In the genomic region with DNA sequence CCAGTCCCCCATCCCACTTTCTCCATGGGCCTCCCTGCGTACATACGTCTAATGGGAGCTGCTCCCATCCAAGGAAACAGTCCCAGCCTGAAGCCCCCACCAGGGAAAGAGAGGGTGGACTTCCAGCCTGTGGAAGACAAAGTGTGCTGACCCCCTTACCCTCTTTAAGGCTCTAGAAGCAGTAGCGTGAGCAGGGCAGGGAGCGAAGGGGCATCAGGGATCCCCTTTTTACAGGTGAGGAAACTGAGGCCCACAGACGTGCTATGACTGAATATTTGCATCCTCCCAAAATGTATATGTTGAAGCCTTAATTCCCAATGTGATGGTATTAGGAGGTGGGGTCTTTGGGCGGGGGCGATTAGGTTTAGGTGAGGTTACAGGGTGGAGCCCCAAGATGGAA, we compare ENCODE assay signal across 21 cellular contexts.
DNase-seq lines count a peak whose midpoint lies in the region; ATAC-seq, FAIRE-seq and TF ChIP-seq lines count a peak whose summit lies in the region.
"Had no signal": no experiment of that assay in that cellular context is flagged by ENCODE, and none has a peak within 500 bp of the region (broad histone marks: within the 10 kb centered on the region; RNA-seq: fewer than 3 reads in every experiment).

No MANE protein-coding gene starts in this region.

- peaks cover 2% of the 10 kb centered on the region for H3K27me3 Mint-ChIP-seq in activated naive CD8-positive, alpha-beta T cell treated with anti-CD3 and anti-CD28 coated beads, Interleukin-2, amount 10 ng/mL, durations not matched to agents 7 days and 5 days
- no peaks in the 10 kb centered on the region for H3K27me3 Mint-ChIP-seq in activated naive CD8-positive, alpha-beta T cell treated with anti-CD3 and anti-CD28 coated beads for 36 hours
- H3K27me3 Mint-ChIP-seq in astrocyte (ENCODE audit: low read depth, unreplicated experiment) (no peaks in the 10 kb centered on the region), osteocyte (ENCODE audit: unreplicated experiment) (no peaks in the 10 kb centered on the region)
- H3K27me3 Mint-ChIP-seq in T-helper 2 cell treated with Interferon-gamma antibody and Interleukin-4, amounts not matched to agents 5 μg/mL and 100 μg/mL, for 36 hours (ENCODE audit: low read depth) = no peaks in the 10 kb centered on the region

- H3K27ac Mint-ChIP-seq in activated naive CD8-positive, alpha-beta T cell treated with anti-CD3 and anti-CD28 coated beads, Interleukin-2, amount 10 ng/mL, durations not matched to agents 7 days and 5 days = peak overlapping the region; percentile 61
- no peak overlapping the region for H3K27ac Mint-ChIP-seq in activated naive CD8-positive, alpha-beta T cell treated with anti-CD3 and anti-CD28 coated beads for 36 hours
- H3K27ac Mint-ChIP-seq in astrocyte (ENCODE audit: unreplicated experiment) (peak overlapping the region; percentile 99), osteocyte (ENCODE audit: unreplicated experiment) (peak overlapping the region; percentile 95)
- no peak overlapping the region for H3K27ac Mint-ChIP-seq in T-helper 2 cell treated with Interferon-gamma antibody and Interleukin-4, amounts not matched to agents 5 μg/mL and 100 μg/mL, for 36 hours
- H3K27ac Mint-ChIP-seq: CD4-positive, alpha-beta T cell had no signal

- no peak overlapping the region for H3K4me3 Mint-ChIP-seq in activated naive CD8-positive, alpha-beta T cell treated with anti-CD3 and anti-CD28 coated beads, Interleukin-2, amount 10 ng/mL, durations not matched to agents 7 days and 5 days
- no peak overlapping the region for H3K4me3 Mint-ChIP-seq in activated naive CD8-positive, alpha-beta T cell treated with anti-CD3 and anti-CD28 coated beads for 36 hours
- H3K4me3 Mint-ChIP-seq in astrocyte (ENCODE audit: unreplicated experiment) (no peak overlapping the region), osteocyte (ENCODE audit: unreplicated experiment) (no peak overlapping the region)
- no peak overlapping the region for H3K4me3 Mint-ChIP-seq in T-helper 2 cell treated with Interferon-gamma antibody and Interleukin-4, amounts not matched to agents 5 μg/mL and 100 μg/mL, for 36 hours
- H3K4me3 Mint-ChIP-seq: CD4-positive, alpha-beta T cell had no signal

- WGBS in hepatocyte (ENCODE audit: low lambda C conversion rate, missing lambda C conversion rate) = 90% methylated on average over 7 of the region's 7 CpGs

- H3K9me3 Mint-ChIP-seq in activated naive CD8-positive, alpha-beta T cell treated with anti-CD3 and anti-CD28 coated beads, Interleukin-2, amount 10 ng/mL, durations not matched to agents 7 days and 5 days = no peaks in the 10 kb centered on the region
- no peaks in the 10 kb centered on the region for H3K9me3 Mint-ChIP-seq in activated naive CD8-positive, alpha-beta T cell treated with anti-CD3 and anti-CD28 coated beads for 36 hours
- H3K9me3 Mint-ChIP-seq in astrocyte (ENCODE audit: unreplicated experiment) (peaks cover 3% of the 10 kb centered on the region), osteocyte (ENCODE audit: unreplicated experiment) (no peaks in the 10 kb centered on the region)
- no peaks in the 10 kb centered on the region for H3K9me3 Mint-ChIP-seq in T-helper 2 cell treated with Interferon-gamma antibody and Interleukin-4, amounts not matched to agents 5 μg/mL and 100 μg/mL, for 36 hours
- H3K9me3 Mint-ChIP-seq: CD4-positive, alpha-beta T cell had no signal

- ATAC-seq in activated naive CD8-positive, alpha-beta T cell treated with anti-CD3 and anti-CD28 coated beads, Interleukin-2, amount 10 ng/mL, durations not matched to agents 7 days and 5 days (ENCODE audit: low read depth) = no peak
- ATAC-seq in left lung = no peak

- POLR2A ChIA-PET in activated naive CD8-positive, alpha-beta T cell treated with anti-CD3 and anti-CD28 coated beads, Interleukin-2, amount 10 ng/mL, durations not matched to agents 7 days and 5 days (lab: Charles Lee) = no interaction called here

- H3K36me3 ChIP-seq in astrocyte (ENCODE audit: insufficient read depth, low read length) = peaks cover 7% of the 10 kb centered on the region
- H3K36me3 ChIP-seq in hepatocyte (replicated peaks; ENCODE audit: insufficient read depth, low read depth) = no peaks in the 10 kb centered on the region
- H3K36me3 ChIP-seq in left lung = no peaks in the 10 kb centered on the region
- H3K36me3 ChIP-seq: HAP-1 had no signal

- H3K4me1 ChIP-seq in astrocyte (ENCODE audit: insufficient read depth, low read length) = peaks cover 23% of the 10 kb centered on the region
- no peaks in the 10 kb centered on the region for H3K4me1 ChIP-seq in hepatocyte (ENCODE audit: insufficient read depth)
- H3K4me1 ChIP-seq in left lung = no peaks in the 10 kb centered on the region

- intact Hi-C loops in left lung (cut with DNase I) = no loop called here

- H3K9me2 ChIP-seq in hepatocyte (replicated peaks; ENCODE audit: insufficient read depth) = no peaks in the 10 kb centered on the region

- no peaks in the 10 kb centered on the region for H4K20me1 ChIP-seq in astrocyte (ENCODE audit: insufficient read depth, low read length)
- peaks cover 3% of the 10 kb centered on the region for H4K20me1 ChIP-seq in hepatocyte (ENCODE audit: insufficient read depth, poor library complexity, severe bottlenecking)

- H3K4me2 ChIP-seq in astrocyte (ENCODE audit: low read length) (no peak overlapping the region), hepatocyte (no peak overlapping the region)

- H3K9me3 ChIP-seq in astrocyte (ENCODE audit: insufficient read depth, low read depth, low read length) (no peaks in the 10 kb centered on the region), hepatocyte (ENCODE audit: low read depth) (no peaks in the 10 kb centered on the region), left lung (no peaks in the 10 kb centered on the region)
- H3K9me3 ChIP-seq: HAP-1 had no signal

- H3K36me3 Mint-ChIP-seq in activated naive CD8-positive, alpha-beta T cell treated with anti-CD3 and anti-CD28 coated beads, Interleukin-2, amount 10 ng/mL, durations not matched to agents 7 days and 5 days = no peaks in the 10 kb centered on the region
- no peaks in the 10 kb centered on the region for H3K36me3 Mint-ChIP-seq in activated naive CD8-positive, alpha-beta T cell treated with anti-CD3 and anti-CD28 coated beads for 36 hours
- H3K36me3 Mint-ChIP-seq in astrocyte (ENCODE audit: low read depth, unreplicated experiment) (peaks cover 2% of the 10 kb centered on the region), osteocyte (ENCODE audit: unreplicated experiment) (peaks cover 11% of the 10 kb centered on the region)
- H3K36me3 Mint-ChIP-seq in T-helper 2 cell treated with Interferon-gamma antibody and Interleukin-4, amounts not matched to agents 5 μg/mL and 100 μg/mL, for 36 hours (ENCODE audit: low read depth) = no peaks in the 10 kb centered on the region

- FAIRE-seq in astrocyte (lab: Jason Lieb, UNC) = no peak

- no peak overlapping the region for H3K4me3 ChIP-seq in astrocyte (ENCODE audit: insufficient read depth, low read depth, low read length)
- H3K4me3 ChIP-seq in hepatocyte = no peak overlapping the region
- no peak overlapping the region for H3K4me3 ChIP-seq in left lung
- H3K4me3 ChIP-seq: GM23248, HAP-1 had no signal

- H3K9ac ChIP-seq in astrocyte (ENCODE audit: low read length) = peak overlapping the region; percentile 61
- H3K9ac ChIP-seq: GM23248 had no signal

- H3K79me2 ChIP-seq in astrocyte (ENCODE audit: insufficient read depth, low read length) (peaks cover 8% of the 10 kb centered on the region), hepatocyte (no peaks in the 10 kb centered on the region)

- no peaks in the 10 kb centered on the region for H3K4me1 Mint-ChIP-seq in activated naive CD8-positive, alpha-beta T cell treated with anti-CD3 and anti-CD28 coated beads, Interleukin-2, amount 10 ng/mL, durations not matched to agents 7 days and 5 days
- H3K4me1 Mint-ChIP-seq in activated naive CD8-positive, alpha-beta T cell treated with anti-CD3 and anti-CD28 coated beads for 36 hours = no peaks in the 10 kb centered on the region
- H3K4me1 Mint-ChIP-seq in astrocyte (ENCODE audit: low read depth, unreplicated experiment) (peaks cover 16% of the 10 kb centered on the region), osteocyte (ENCODE audit: unreplicated experiment) (peaks cover 49% of the 10 kb centered on the region)
- H3K4me1 Mint-ChIP-seq in T-helper 2 cell treated with Interferon-gamma antibody and Interleukin-4, amounts not matched to agents 5 μg/mL and 100 μg/mL, for 36 hours (ENCODE audit: low read depth) = no peaks in the 10 kb centered on the region

- TF ChIP-seq CTCF in astrocyte (IDR thresholded peaks at IDR 0.05; ENCODE audit: insufficient read depth, low read depth, low read length) (no peak), hepatocyte (IDR thresholded peaks at IDR 0.05; ENCODE audit: poor library complexity) (no peak), osteocyte (IDR thresholded peaks at IDR 0.05) (no peak), left lung (IDR thresholded peaks at IDR 0.05) (no peak)

- no peak overlapping the region for H2AFZ ChIP-seq in astrocyte (ENCODE audit: low read depth, low read length)
- no peak overlapping the region for H2AFZ ChIP-seq in hepatocyte
- H2AFZ ChIP-seq: GM23248 had no signal

- peak overlapping the region; percentile 73 for H3K27ac ChIP-seq in astrocyte (ENCODE audit: low read depth, low read length)
- peak overlapping the region; percentile 74 for H3K27ac ChIP-seq in hepatocyte
- H3K27ac ChIP-seq in left lung = no peak overlapping the region
- H3K27ac ChIP-seq: GM23248 had no signal

- H3K27me3 ChIP-seq in astrocyte (ENCODE audit: insufficient read depth, low read length) (no peaks in the 10 kb centered on the region), hepatocyte (no peaks in the 10 kb centered on the region), left lung (no peaks in the 10 kb centered on the region)

- DNase-seq in activated naive CD8-positive, alpha-beta T cell treated with anti-CD3 and anti-CD28 coated beads, Interleukin-2, amount 10 ng/mL, durations not matched to agents 7 days and 5 days = no peak
- DNase-seq in activated naive CD8-positive, alpha-beta T cell treated with anti-CD3 and anti-CD28 coated beads for 36 hours = no peak
- no peak for DNase-seq in astrocyte (ENCODE audit: low read depth)
- DNase-seq in hepatocyte (ENCODE audit: low spot score) = no peak
- no peak for DNase-seq in osteocyte (ENCODE audit: extremely low spot score, unreplicated experiment)
- DNase-seq in T-helper 2 cell treated with Interferon-gamma antibody and Interleukin-4, amounts not matched to agents 5 μg/mL and 100 μg/mL, for 36 hours (ENCODE audit: low spot score) = no peak
- DNase-seq in left lung = no peak
- no peak for DNase-seq in GM19240 (ENCODE audit: insufficient read length, low spot score)
- DNase-seq: 8988T; CD4-positive, alpha-beta T cell; DMS153; GF-D8; GM23248; NCI-H1105; NCI-H1694; NCI-H2227 treated with DMSO at 0.1 percent for 48 hours; NCI-H510A treated with DMSO at 0.1 percent for 48 hours; NCI-H774; OCI-M1; SHP77 had no signal

Comparison
In these comparisons a context has a peak if more than half of its experiments do, and no peak if none do; other contexts are left out.
1. H3K27ac Mint-ChIP-seq: peak in activated naive CD8-positive, alpha-beta T cell treated with anti-CD3 and anti-CD28 coated beads, Interleukin-2, amount 10 ng/mL, durations not matched to agents 7 days and 5 days (single experiment), astrocyte (single experiment) and osteocyte (single experiment); none in activated naive CD8-positive, alpha-beta T cell treated with anti-CD3 and anti-CD28 coated beads for 36 hours (single experiment) and T-helper 2 cell treated with Interferon-gamma antibody and Interleukin-4, amounts not matched to agents 5 μg/mL and 100 μg/mL, for 36 hours (single experiment).
2. H3K27ac ChIP-seq: peak in astrocyte (single experiment) and hepatocyte (single experiment); none in left lung (0 of 2).